ENCODE assay signal across 1 cellular context in the genomic region with DNA sequence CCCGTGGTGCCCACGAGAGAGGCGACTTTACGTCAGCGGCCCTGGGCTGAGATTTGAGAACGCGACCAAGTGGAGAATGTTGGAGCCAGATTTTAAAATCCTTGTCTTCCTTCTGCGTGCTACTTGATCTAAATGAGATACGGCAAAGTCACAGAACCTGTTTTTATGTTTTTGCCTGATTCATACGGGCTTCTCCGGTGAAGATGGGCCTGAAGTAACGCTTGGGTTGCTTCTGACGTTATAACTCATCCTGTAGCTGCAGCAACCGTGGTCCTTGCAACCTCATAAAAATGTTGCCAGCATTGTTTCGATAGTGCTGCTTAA.
TF ChIP-seq lines count a peak whose summit lies in the region.

No MANE protein-coding gene starts in this region.

TF ChIP-seq in IMR-90, 13 proteins besides CTCF, POLR2A, EP300 and RAD21:
- TF ChIP-seq, protein P1, sequence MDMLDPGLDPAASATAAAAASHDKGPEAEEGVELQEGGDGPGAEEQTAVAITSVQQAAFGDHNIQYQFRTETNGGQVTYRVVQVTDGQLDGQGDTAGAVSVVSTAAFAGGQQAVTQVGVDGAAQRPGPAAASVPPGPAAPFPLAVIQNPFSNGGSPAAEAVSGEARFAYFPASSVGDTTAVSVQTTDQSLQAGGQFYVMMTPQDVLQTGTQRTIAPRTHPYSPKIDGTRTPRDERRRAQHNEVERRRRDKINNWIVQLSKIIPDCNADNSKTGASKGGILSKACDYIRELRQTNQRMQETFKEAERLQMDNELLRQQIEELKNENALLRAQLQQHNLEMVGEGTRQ (IDR thresholded peaks at IDR 0.05; ENCODE audit: low read depth, low read length): no peak
- TF ChIP-seq, protein P2, sequence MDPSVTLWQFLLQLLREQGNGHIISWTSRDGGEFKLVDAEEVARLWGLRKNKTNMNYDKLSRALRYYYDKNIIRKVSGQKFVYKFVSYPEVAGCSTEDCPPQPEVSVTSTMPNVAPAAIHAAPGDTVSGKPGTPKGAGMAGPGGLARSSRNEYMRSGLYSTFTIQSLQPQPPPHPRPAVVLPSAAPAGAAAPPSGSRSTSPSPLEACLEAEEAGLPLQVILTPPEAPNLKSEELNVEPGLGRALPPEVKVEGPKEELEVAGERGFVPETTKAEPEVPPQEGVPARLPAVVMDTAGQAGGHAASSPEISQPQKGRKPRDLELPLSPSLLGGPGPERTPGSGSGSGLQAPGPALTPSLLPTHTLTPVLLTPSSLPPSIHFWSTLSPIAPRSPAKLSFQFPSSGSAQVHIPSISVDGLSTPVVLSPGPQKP (IDR thresholded peaks at IDR 0.05; ENCODE audit: borderline replicate concordance, low read depth, low read length): no peak
- TF ChIP-seq MXI1 (IDR thresholded peaks at IDR 0.05; ENCODE audit: borderline replicate concordance, low read depth, low read length): no peak
- no peak for TF ChIP-seq NFE2L2 (IDR thresholded peaks at IDR 0.05; ENCODE audit: low read depth, low read length)
- TF ChIP-seq FOS (IDR thresholded peaks at IDR 0.05; ENCODE audit: low read depth, low read length): no peak
- no peak for TF ChIP-seq CHD1 (IDR thresholded peaks at IDR 0.05; ENCODE audit: low read depth, low read length)
- TF ChIP-seq RFX5 (IDR thresholded peaks at IDR 0.05; ENCODE audit: low read depth, low read length): no peak
- TF ChIP-seq MAFK (IDR thresholded peaks at IDR 0.05; ENCODE audit: low read depth, low read length): no peak
- TF ChIP-seq RCOR1 (IDR thresholded peaks at IDR 0.05; ENCODE audit: insufficient replicate concordance, low read length): no peak
- TF ChIP-seq CEBPB (IDR thresholded peaks at IDR 0.05; ENCODE audit: low read depth, low read length): no peak
- no peak for TF ChIP-seq MAZ (IDR thresholded peaks at IDR 0.05; ENCODE audit: borderline replicate concordance, low read depth, low read length)
- no peak for TF ChIP-seq BHLHE40 (IDR thresholded peaks at IDR 0.05; ENCODE audit: low read depth, low read length)
- no peak for TF ChIP-seq SMC3 (IDR thresholded peaks at IDR 0.05; ENCODE audit: low read depth, low read length)
